In genomic region chr12:76085159-76085868, GRCh38 we compare ENCODE assay signal across 8 cellular contexts. TPM values are rescaled to one million over a fixed set of nuclear protein-coding genes. Genes with fewer than 3 reads are reported as not detected.
A peak's percentile ranks its signal among the peaks of the same experiment; 100 is the strongest.
DNase-seq lines count a peak whose midpoint lies in the region; ATAC-seq and TF ChIP-seq lines count a peak whose summit lies in the region.

No MANE protein-coding gene starts in this region.

- H3K27me3 Mint-ChIP-seq in nephron (ENCODE audit: low read depth): peaks cover 4% of the 10 kb centered on the region

- peaks cover 33% of the 10 kb centered on the region for H3K4me1 Mint-ChIP-seq in nephron

- peaks cover 6% of the 10 kb centered on the region for H3K9me3 Mint-ChIP-seq in nephron

- H3K36me3 ChIP-seq in esophagus (ENCODE audit: control insufficient read depth in 2 of 2, insufficient read depth in 2 of 2, low read length in 1 of 2) (no peaks in the 10 kb centered on the region), aorta (ENCODE audit: control insufficient read depth in 1 of 2, insufficient read depth in 2 of 2, low read length in 1 of 2) (no peaks in the 10 kb centered on the region)

- intact Hi-C loops in aorta (cut with DNase I): loop anchor here (10.0 kb wide), 4 partner anchors 259 to 679 kb away; partner anchors contain the start of genes BBS10 (in 2 of the 2), OSBPL8 (in 1 of the 2) and ZDHHC17 (in 1 of the 2)

- peak overlapping the region; percentile 99 to 100 (median 99) for H3K27ac Mint-ChIP-seq in nephron

- H3K27me3 ChIP-seq in esophagus (ENCODE audit: control insufficient read depth in 1 of 2, insufficient read depth in 2 of 2, low read length in 2 of 2) (no peaks in the 10 kb centered on the region), aorta (ENCODE audit: control insufficient read depth in 1 of 2, insufficient read depth in 2 of 2, low read length in 1 of 2) (no peaks in the 10 kb centered on the region)

- peak in 2 of 3 experiments; percentile 20 to 30 for TF ChIP-seq CTCF in nephron (IDR thresholded peaks at IDR 0.05; ENCODE audit: unreplicated experiment in 3 of 3)

- H3K9me3 ChIP-seq in esophagus (ENCODE audit: control insufficient read depth in 2 of 2, insufficient read depth in 1 of 2, low read depth in 1 of 2, low read length in 1 of 2) (no peaks in the 10 kb centered on the region), aorta (ENCODE audit: control insufficient read depth, low read length) (no peaks in the 10 kb centered on the region)

- H3K4me1 ChIP-seq in esophagus (ENCODE audit: control insufficient read depth in 2 of 2, insufficient read depth in 2 of 2, low read length in 1 of 2) (peaks cover 0 to 2% of the 10 kb centered on the region in 2 donors), aorta (ENCODE audit: control insufficient read depth in 1 of 2, insufficient read depth in 2 of 2, low read length in 2 of 2) (no peaks in the 10 kb centered on the region)

- H3K4me3 Mint-ChIP-seq in nephron: peak overlapping the region; percentile 98 to 99 (median 99)

- H3K36me3 Mint-ChIP-seq in nephron (ENCODE audit: low read depth): peaks cover 17% of the 10 kb centered on the region

- H3K27ac ChIP-seq in esophagus (ENCODE audit: low read depth in 2 of 2, low read length in 1 of 2) (peak overlapping the region; percentile 94), aorta (ENCODE audit: low read depth in 1 of 2, low read length in 2 of 2) (peak overlapping the region; percentile 45 to 79)

- H3K4me3 ChIP-seq in esophagus (ENCODE audit: low read depth in 1 of 2, low read length in 2 of 2) (peak overlapping the region; percentile 64 to 83), aorta (ENCODE audit: low read length in 2 of 2) (peak overlapping the region; percentile 22 to 85)

- 3 to 6% methylated on average over 23 of the region's 23 CpGs for WGBS in esophagus, 2 donors
- 1% methylated on average over 23 of the region's 23 CpGs for WGBS in aorta, 2 donors

- DNase-seq in NCI-H2107 (lab: John Stamatoyannopoulos, UW) (peak; percentile 7), NCI-H2107 treated with DMSO at 0.1 percent for 48 hours (lab: John Stamatoyannopoulos, UW; ENCODE audit: unreplicated experiment) (no peak), LHCN-M2 (ENCODE audit: low read depth) (peak; percentile 57), aorta (no peak)
- DNase-seq in activated CD4-positive, alpha-beta T cell treated with anti-CD3 and anti-CD28 coated beads, Interleukin-2, amount 50 U/mL, for 1 hour: peak; percentile 55

- ATAC-seq in GM21723 (IDR thresholded peaks at IDR 0.05; ENCODE audit: unreplicated experiment): peak; percentile 31
- peak; percentile 5 for ATAC-seq in aorta (ENCODE audit: low FRiP score)

RNA-seq across cellular contexts. Expression of gene NAP1L1, which starts 0.8 kb away (rescaled TPM):
- total RNA-seq in LHCN-M2 (2014; rRNA removed): 397 and 482 TPM in 2 replicates
- polyA plus RNA-seq in LHCN-M2 (2012): 734 TPM
- polyA plus RNA-seq in esophagus: 100 to 1,000 TPM; 100 to 145 TPM
- 100 to 1,000 TPM; 312 to 371 TPM for total RNA-seq in aorta
- polyA plus RNA-seq in aorta: 100 to 1,000 TPM; 320 to 668 TPM

RNA-seq across cellular contexts. Expression of gene PHLDA1, which starts 53.7 kb away (rescaled TPM):
- 191 TPM in 2 replicates for total RNA-seq in LHCN-M2 (2014; rRNA removed)
- 32.0 TPM for polyA plus RNA-seq in LHCN-M2 (2012)
- polyA plus RNA-seq in esophagus: 10 to 100 TPM; 46.3 to 84.1 TPM
- total RNA-seq in aorta: 10 to 100 TPM; 16.6 to 25.9 TPM
- 10 to 100 TPM in 1 of 2 donors, 1 to 10 TPM in 1; 9.0 to 26.9 TPM for polyA plus RNA-seq in aorta

Comparison
In these comparisons a context has a peak if more than half of its experiments do, and no peak if none do; other contexts are left out.
1. DNase-seq: peak in NCI-H2107 (single experiment), LHCN-M2 (single experiment) and activated CD4-positive, alpha-beta T cell treated with anti-CD3 and anti-CD28 coated beads, Interleukin-2, amount 50 U/mL, for 1 hour (single experiment); none in NCI-H2107 treated with DMSO at 0.1 percent for 48 hours (single experiment) and aorta (0 of 2).